In genomic region chr19:56314018-56314583, GRCh38 we compare ENCODE assay signal across 1 cellular context.
A peak's percentile ranks its signal among the peaks of the same experiment; 100 is the strongest.
TF ChIP-seq lines count a peak whose summit lies in the region.

No MANE protein-coding gene starts in this region.

TF ChIP-seq in K562, 482 proteins besides CTCF, POLR2A, EP300 and RAD21 (continued from another document and continues in another):
- TF ChIP-seq MAFF (IDR thresholded peaks at IDR 0.05; ENCODE audit: low read length), result no peak
- TF ChIP-seq CEBPB (tag; IDR thresholded peaks at IDR 0.05), result no peak; the same call in 1 of the 2 replicates
- TF ChIP-seq CC2D1A (IDR thresholded peaks at IDR 0.05), result no peak; the same call in 1 of the 2 replicates
- peak; percentile 40; the same call in 1 of the 2 replicates for TF ChIP-seq SMARCE1 (IDR thresholded peaks at IDR 0.05)
- no peak for TF ChIP-seq ZZZ3 (IDR thresholded peaks at IDR 0.05)
- TF ChIP-seq ZNF24 (IDR thresholded peaks at IDR 0.05), result peak; percentile 98
- TF ChIP-seq ESRRA (IDR thresholded peaks at IDR 0.05; ENCODE audit: borderline replicate concordance, low read depth), result peak; percentile 92
- TF ChIP-seq ZNF263 (CRISPR knock-in tag; IDR thresholded peaks at IDR 0.05; ENCODE audit: borderline replicate concordance), result peak; percentile 100
- TF ChIP-seq FOXM1 (IDR thresholded peaks at IDR 0.05; ENCODE audit: low read depth), result peak; percentile 37; the same call in 1 of the 2 replicates
- no peak for TF ChIP-seq FOXM1 (CRISPR knock-in tag; IDR thresholded peaks at IDR 0.05; ENCODE audit: low read depth)
- TF ChIP-seq FOXA3 (CRISPR knock-in tag; conservative IDR thresholded peaks at IDR 0.05 in 1 of 2, IDR thresholded peaks at IDR 0.05 in 1 of 2), result 0 out of 4 replicates have a peak, but pooled peaks of 1 of the 2 experiments have one; percentile 27
- no peak for TF ChIP-seq RBFOX2 (IDR thresholded peaks at IDR 0.05; ENCODE audit: low read depth, low read length)
- no peak for TF ChIP-seq HNRNPL (IDR thresholded peaks at IDR 0.05; ENCODE audit: low read depth, low read length)
- TF ChIP-seq MAZ (CRISPR knock-in tag; conservative IDR thresholded peaks at IDR 0.05 in 1 of 2, IDR thresholded peaks at IDR 0.05 in 1 of 2), result peak in 1 of 2 experiments; percentile 55; a peak in 2 of 4 replicates
- no peak for TF ChIP-seq ZKSCAN8 (CRISPR knock-in tag; IDR thresholded peaks at IDR 0.05)
- no peak for TF ChIP-seq ELF1 (tag; IDR thresholded peaks at IDR 0.05)
- no peak for TF ChIP-seq ARID4B (CRISPR knock-in tag; IDR thresholded peaks at IDR 0.05)
- TF ChIP-seq ZNF830 (CRISPR knock-in tag; IDR thresholded peaks at IDR 0.05), result no peak
- 0 out of 2 replicates have a peak, but pooled peaks have one; percentile 47 for TF ChIP-seq ZNF174 (CRISPR knock-in tag; IDR thresholded peaks at IDR 0.05)
- no peak for TF ChIP-seq POU5F1 (IDR thresholded peaks at IDR 0.05; ENCODE audit: borderline replicate concordance, low read depth, low read length, partially characterized antibody)
- peak; percentile 81 for TF ChIP-seq MCM2 (IDR thresholded peaks at IDR 0.05; ENCODE audit: low read depth)
- TF ChIP-seq NFE2L1 (tag; IDR thresholded peaks at IDR 0.05; ENCODE audit: borderline replicate concordance, low read depth), result no peak
- no peak for TF ChIP-seq ZNF696 (CRISPR knock-in tag; conservative IDR thresholded peaks at IDR 0.05)
- TF ChIP-seq L3MBTL2 (IDR thresholded peaks at IDR 0.05), result peak; percentile 53
- TF ChIP-seq DPF2 (IDR thresholded peaks at IDR 0.05), result peak; percentile 63
- no peak for TF ChIP-seq RB1 (IDR thresholded peaks at IDR 0.05; ENCODE audit: low read depth)
- 0 out of 2 replicates have a peak, but pooled peaks have one; percentile 17 for TF ChIP-seq AFF4 (CRISPR knock-in tag; IDR thresholded peaks at IDR 0.05)
- no peak for TF ChIP-seq ZNF408 (CRISPR knock-in tag; IDR thresholded peaks at IDR 0.05; ENCODE audit: low read depth)
- 0 out of 2 replicates have a peak, but pooled peaks have one; percentile 37 for TF ChIP-seq SMARCA4 (IDR thresholded peaks at IDR 0.05)
- 0 out of 2 replicates have a peak, but pooled peaks have one; percentile 23 for TF ChIP-seq CTBP1 (IDR thresholded peaks at IDR 0.05; ENCODE audit: borderline replicate concordance)
- no peak for TF ChIP-seq MTA3 (IDR thresholded peaks at IDR 0.05; ENCODE audit: borderline replicate concordance)
- TF ChIP-seq MYC (IDR thresholded peaks at IDR 0.05; ENCODE audit: low read depth, low read length), result 0 out of 2 replicates have a peak, but pooled peaks have one; percentile 11
- no peak for TF ChIP-seq MYC (CRISPR knock-in tag; IDR thresholded peaks at IDR 0.05; ENCODE audit: borderline replicate concordance, low read depth)
- TF ChIP-seq RCOR1 (IDR thresholded peaks at IDR 0.05; ENCODE audit: borderline replicate concordance in 1 of 2, low read depth in 2 of 2, low read length in 2 of 2), result 0 out of 4 replicates have a peak, but pooled peaks of 1 of the 2 experiments have one; percentile 20
- no peak for TF ChIP-seq ZNF639 (CRISPR knock-in tag; conservative IDR thresholded peaks at IDR 0.05 in 1 of 2, IDR thresholded peaks at IDR 0.05 in 1 of 2)
- 0 out of 2 replicates have a peak, but pooled peaks have one; percentile 12 for TF ChIP-seq ZNF589 (CRISPR knock-in tag; IDR thresholded peaks at IDR 0.05; ENCODE audit: low read depth)
- TF ChIP-seq MAX (CRISPR knock-in tag; IDR thresholded peaks at IDR 0.05), result peak; percentile 5; the same call in 1 of the 2 replicates
- no peak for TF ChIP-seq GMEB1 (CRISPR knock-in tag; IDR thresholded peaks at IDR 0.05)
- TF ChIP-seq KDM5B (IDR thresholded peaks at IDR 0.05; ENCODE audit: insufficient replicate concordance, low read depth, low read length), result peak; percentile 54
- TF ChIP-seq ZNF778 (CRISPR knock-in tag; IDR thresholded peaks at IDR 0.05), result no peak
- 0 out of 2 replicates have a peak, but pooled peaks have one; percentile 32 for TF ChIP-seq ZC3H4 (CRISPR knock-in tag; IDR thresholded peaks at IDR 0.05; ENCODE audit: borderline replicate concordance)
- no peak for TF ChIP-seq U2AF1 (optimal IDR thresholded peaks at IDR 0.05; ENCODE audit: low read depth, low read length)
- TF ChIP-seq HBP1 (CRISPR knock-in tag; IDR thresholded peaks at IDR 0.05), result peak; percentile 58; the same call in 1 of the 2 replicates
- peak; percentile 49; the same call in 1 of the 2 replicates for TF ChIP-seq ARID1B (IDR thresholded peaks at IDR 0.05)
- TF ChIP-seq U2AF2 (optimal IDR thresholded peaks at IDR 0.05; ENCODE audit: low read depth, low read length), result no peak
- TF ChIP-seq ZNF699 (CRISPR knock-in tag; IDR thresholded peaks at IDR 0.05; ENCODE audit: insufficient replicate concordance), result no peak
- TF ChIP-seq ZNF316 (IDR thresholded peaks at IDR 0.05), result no peak
- 0 out of 2 replicates have a peak, but pooled peaks have one; percentile 10 for TF ChIP-seq POLR2AphosphoS5 (IDR thresholded peaks at IDR 0.05; ENCODE audit: control insufficient read depth, insufficient read depth, low read depth, low read length)
- TF ChIP-seq CBX3 (IDR thresholded peaks at IDR 0.05; ENCODE audit: borderline replicate concordance in 1 of 2, low read length in 2 of 2), result peak in 1 of 2 experiments; percentile 31; a peak in 1 of 3 replicates
- peak; percentile 29; the same call in 1 of the 2 replicates for TF ChIP-seq TFAP4 (CRISPR knock-in tag; IDR thresholded peaks at IDR 0.05; ENCODE audit: borderline replicate concordance)
- 0 out of 2 replicates have a peak, but pooled peaks have one; percentile 59 for TF ChIP-seq HDAC2 (IDR thresholded peaks at IDR 0.05)
- no peak for TF ChIP-seq RFX1 (IDR thresholded peaks at IDR 0.05)
- no peak for TF ChIP-seq ERF (CRISPR knock-in tag; IDR thresholded peaks at IDR 0.05)
- no peak for TF ChIP-seq HIVEP1 (CRISPR knock-in tag; IDR thresholded peaks at IDR 0.05)
- TF ChIP-seq NFATC3 (IDR thresholded peaks at IDR 0.05), result no peak
- TF ChIP-seq BCL6 (CRISPR knock-in tag; IDR thresholded peaks at IDR 0.05), result no peak
- peak; percentile 48; the same call in 1 of the 2 replicates for TF ChIP-seq CXXC5 (CRISPR knock-in tag; IDR thresholded peaks at IDR 0.05)
- no peak for TF ChIP-seq SNIP1 (IDR thresholded peaks at IDR 0.05; ENCODE audit: low read depth)
- peak; percentile 97 for TF ChIP-seq EGR1 (conservative IDR thresholded peaks at IDR 0.05)
- TF ChIP-seq HMBOX1 (IDR thresholded peaks at IDR 0.05), result 0 out of 2 replicates have a peak, but pooled peaks have one; percentile 40
